In genomic region chr13:80132741-80133601, GRCh38 we compare ENCODE assay signal across 8 cellular contexts.
DNase-seq lines count a peak whose midpoint lies in the region; ATAC-seq, FAIRE-seq and TF ChIP-seq lines count a peak whose summit lies in the region.

No MANE protein-coding gene starts in this region.

- no peaks in the 10 kb centered on the region for H3K27me3 Mint-ChIP-seq in MCF 10A (ENCODE audit: insufficient read depth, unreplicated experiment)

- TF ChIP-seq CTCF in MCF 10A (IDR thresholded peaks at IDR 0.05; ENCODE audit: unreplicated experiment), result no peak

- POLR2A ChIA-PET in MCF 10A (lab: Yijun Ruan, JAX), result interaction anchor here (0.6 to 1.1 kb wide), 3 partner anchors 10 to 502 kb away, joined by 3 read pairs; no protein-coding TSS in a partner anchor

- H3K9ac ChIP-seq in HUES6 (ENCODE audit: low read length), result peak overlapping the region; percentile 22

- no peaks in the 10 kb centered on the region for H3K36me3 Mint-ChIP-seq in MCF 10A (ENCODE audit: insufficient read depth, unreplicated experiment)
- H3K36me3 Mint-ChIP-seq in activated naive CD4-positive, alpha-beta T cell treated with anti-CD3 and anti-CD28 coated beads, Interleukin-2, amount 50 U/mL, for 72 hours, result no peaks in the 10 kb centered on the region

- FAIRE-seq in islet of Langerhans (lab: Jason Lieb, UNC), result peak; percentile 75
- peak; percentile 26 for FAIRE-seq in small intestine (lab: Jason Lieb, UNC)

- H3K27me3 ChIP-seq in HUES6 (ENCODE audit: control insufficient read depth, insufficient read depth, low read length) (no peaks in the 10 kb centered on the region), small intestine (ENCODE audit: control insufficient read depth in 2 of 2, insufficient read depth in 2 of 2, low read length in 2 of 2) (no peaks in the 10 kb centered on the region)

- H3K27ac Mint-ChIP-seq in MCF 10A (ENCODE audit: low read depth, unreplicated experiment), result peak overlapping the region; percentile 88
- no peak overlapping the region for H3K27ac Mint-ChIP-seq in activated naive CD4-positive, alpha-beta T cell treated with anti-CD3 and anti-CD28 coated beads, Interleukin-2, amount 50 U/mL, for 72 hours

- H3K27ac ChIP-seq in HUES6 (ENCODE audit: low read depth, low read length) (peak overlapping the region; percentile 50; the same call in 1 of the 2 replicates), small intestine (ENCODE audit: low read depth in 1 of 2, low read length in 1 of 2) (peak overlapping the region; percentile 64 to 88)

- 7 to 20% (median 9%) methylated on average over 11 of the region's 11 CpGs for WGBS in small intestine, 3 donors

- DNase-seq in MCF 10A (ENCODE audit: unreplicated experiment) (peak; percentile 51), small intestine (peak; percentile 94)
- DNase-seq in activated CD4-positive, CD25-positive, alpha-beta regulatory T cell treated with anti-CD3 and anti-CD28 coated beads, Interleukin-2, amount 50 U/mL, for 72 hours, result no peak
- no peak for DNase-seq in activated naive CD4-positive, alpha-beta T cell treated with anti-CD3 and anti-CD28 coated beads, Interleukin-2, amount 50 U/mL, for 72 hours (ENCODE audit: low spot score in 2 of 2)

- H3K9me3 ChIP-seq in HUES6 (ENCODE audit: control insufficient read depth, insufficient read depth, low read depth, low read length) (no peaks in the 10 kb centered on the region), small intestine (ENCODE audit: control insufficient read depth, low read depth) (no peaks in the 10 kb centered on the region)

- no peaks in the 10 kb centered on the region for H3K9me3 Mint-ChIP-seq in MCF 10A (ENCODE audit: unreplicated experiment)
- no peaks in the 10 kb centered on the region for H3K9me3 Mint-ChIP-seq in activated naive CD4-positive, alpha-beta T cell treated with anti-CD3 and anti-CD28 coated beads, Interleukin-2, amount 50 U/mL, for 72 hours

- H3K4me1 Mint-ChIP-seq in MCF 10A (ENCODE audit: insufficient read depth, unreplicated experiment), result peaks cover 23% of the 10 kb centered on the region

- no peaks in the 10 kb centered on the region for H3K36me3 ChIP-seq in HUES6 (ENCODE audit: control insufficient read depth, insufficient read depth, low read length)
- no peaks in the 10 kb centered on the region for H3K36me3 ChIP-seq in small intestine (ENCODE audit: control insufficient read depth in 2 of 2, insufficient read depth in 2 of 2, low read length in 2 of 2)

- no TSS peak for BruUV-seq in MCF 10A (replicated peaks; lab: Mats Ljungman, UMichigan)

- intact Hi-C loops in MCF 10A (cut with micrococcal nuclease), result loop anchor here (5.0 to 10.0 kb wide), 3 partner anchors 96 to 498 kb away; partner anchors contain the start of gene SPRY2

- H3K4me3 Mint-ChIP-seq in MCF 10A (ENCODE audit: unreplicated experiment), result peak overlapping the region; percentile 71

- H3K4me3 ChIP-seq in HUES6 (ENCODE audit: low read depth, low read length) (peak overlapping the region; percentile 16; the same call in 1 of the 2 replicates), small intestine (ENCODE audit: low read depth in 1 of 2, low read length in 2 of 2) (no peak overlapping the region)

- H3K4me1 ChIP-seq in HUES6 (ENCODE audit: control insufficient read depth, insufficient read depth, low read length), result peaks cover 47% of the 10 kb centered on the region
- H3K4me1 ChIP-seq in small intestine (ENCODE audit: control insufficient read depth in 2 of 2, insufficient read depth in 1 of 2, low read depth in 1 of 2, low read length in 1 of 2), result no peaks in the 10 kb centered on the region

- CTCF ChIA-PET in MCF 10A (lab: Yijun Ruan, JAX), result interaction anchor here (0.6 to 0.7 kb wide), 3 partner anchors 108 to 885 kb away, joined by 3 to 4 read pairs (median 4); no protein-coding TSS in a partner anchor

- ATAC-seq in GM21381 (IDR thresholded peaks at IDR 0.05; ENCODE audit: unreplicated experiment), result no peak
- no peak for ATAC-seq in activated naive CD4-positive, alpha-beta T cell treated with anti-CD3 and anti-CD28 coated beads, Interleukin-2, amount 50 U/mL, for 72 hours
- no peak for ATAC-seq in GM21390 (IDR thresholded peaks at IDR 0.05; ENCODE audit: unreplicated experiment)

Comparison
In these comparisons a context has a peak if more than half of its experiments do, and no peak if none do; other contexts are left out.
1. DNase-seq: peak in MCF 10A (single experiment) and small intestine (single experiment); none in activated CD4-positive, CD25-positive, alpha-beta regulatory T cell treated with anti-CD3 and anti-CD28 coated beads, Interleukin-2, amount 50 U/mL, for 72 hours (single experiment) and activated naive CD4-positive, alpha-beta T cell treated with anti-CD3 and anti-CD28 coated beads, Interleukin-2, amount 50 U/mL, for 72 hours (0 of 2).